In the genomic region with DNA sequence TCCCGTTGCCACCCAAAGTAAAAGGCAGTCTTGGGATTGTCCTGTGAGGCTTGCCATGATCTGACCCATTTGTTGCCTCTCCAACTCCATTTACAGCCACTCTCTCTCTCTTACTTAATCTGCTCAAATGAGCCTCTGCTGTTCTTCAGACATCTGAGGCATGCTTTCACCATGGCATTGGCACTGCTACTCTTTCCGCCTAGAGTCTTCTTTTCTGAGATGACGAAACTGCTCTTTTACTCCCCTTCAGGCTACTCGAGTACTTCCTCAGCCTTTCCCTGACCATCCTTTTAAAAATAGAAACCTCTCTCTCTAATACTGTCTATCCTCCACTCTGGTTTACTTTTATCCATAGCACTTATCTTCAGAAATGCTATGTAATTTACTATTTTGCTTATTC, we compare ENCODE assay signal across 1 cellular context.
TF ChIP-seq lines count a peak whose summit lies in the region.

No MANE protein-coding gene starts in this region.

TF ChIP-seq in H1, 55 proteins besides CTCF, POLR2A, EP300 and RAD21:
- TF ChIP-seq KDM1A (IDR thresholded peaks at IDR 0.05; ENCODE audit: borderline replicate concordance, low read length) (no peak), RXRA (IDR thresholded peaks at IDR 0.05; ENCODE audit: insufficient read depth, low read depth, low read length) (no peak), SAP30 (IDR thresholded peaks at IDR 0.05; ENCODE audit: insufficient read depth, insufficient replicate concordance, low read length) (no peak), PHF8 (conservative IDR thresholded peaks at IDR 0.05; ENCODE audit: low read depth, low read length) (no peak), NANOG (IDR thresholded peaks at IDR 0.05; ENCODE audit: insufficient read depth, low read depth, low read length, poor library complexity, severe bottlenecking) (no peak)
- TF ChIP-seq, protein P1, sequence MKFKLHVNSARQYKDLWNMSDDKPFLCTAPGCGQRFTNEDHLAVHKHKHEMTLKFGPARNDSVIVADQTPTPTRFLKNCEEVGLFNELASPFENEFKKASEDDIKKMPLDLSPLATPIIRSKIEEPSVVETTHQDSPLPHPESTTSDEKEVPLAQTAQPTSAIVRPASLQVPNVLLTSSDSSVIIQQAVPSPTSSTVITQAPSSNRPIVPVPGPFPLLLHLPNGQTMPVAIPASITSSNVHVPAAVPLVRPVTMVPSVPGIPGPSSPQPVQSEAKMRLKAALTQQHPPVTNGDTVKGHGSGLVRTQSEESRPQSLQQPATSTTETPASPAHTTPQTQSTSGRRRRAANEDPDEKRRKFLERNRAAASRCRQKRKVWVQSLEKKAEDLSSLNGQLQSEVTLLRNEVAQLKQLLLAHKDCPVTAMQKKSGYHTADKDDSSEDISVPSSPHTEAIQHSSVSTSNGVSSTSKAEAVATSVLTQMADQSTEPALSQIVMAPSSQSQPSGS (IDR thresholded peaks at IDR 0.05; ENCODE audit: low read length), result no peak
